16 cellular contexts compared by ENCODE assay signal in genomic region chr10:69414036-69415018, GRCh38. TPM values are rescaled to one million over a fixed set of nuclear protein-coding genes. Genes with fewer than 3 reads are reported as not detected.
DNase-seq lines count a peak whose midpoint lies in the region; ATAC-seq and TF ChIP-seq lines count a peak whose summit lies in the region.
"Had no signal": no experiment of that assay in that cellular context is flagged by ENCODE, and none has a peak within 500 bp of the region (broad histone marks: within the 10 kb centered on the region; RNA-seq: fewer than 3 reads in every experiment).

No MANE protein-coding gene starts in this region.

- H3K9me3 ChIP-seq in muscle layer of colon (ENCODE audit: low read length) (no peaks in the 10 kb centered on the region), sigmoid colon (no peaks in the 10 kb centered on the region), uterus (no peaks in the 10 kb centered on the region)
- H3K9me3 ChIP-seq: SJSA1 had no signal

- TF ChIP-seq POLR2A in sigmoid colon (IDR thresholded peaks at IDR 0.05) (no peak), uterus (IDR thresholded peaks at IDR 0.05) (no peak)

- intact Hi-C loops in natural killer cell (cut with micrococcal nuclease) (no loop called here), sigmoid colon (cut with DNase I) (no loop called here), uterus (cut with DNase I; ENCODE audit: low total_unique reads) (loop anchor here (10.0 kb wide), 1 partner anchor 220 kb away; the partner anchor contains the start of gene FAM241B), CD14-positive monocyte (cut with micrococcal nuclease) (loop anchor here in 1 of 2 donors (5.0 kb wide), 1 partner anchor 88 kb away; no protein-coding TSS in a partner anchor)

- no peak overlapping the region for H3K4me3 Mint-ChIP-seq in natural killer cell treated with Interleukin-12 subunit alpha and Interleukin-12 subunit beta and Interleukin-15 and Interleukin-18, amount 100 ng/mL, for 72 hours
- H3K4me3 Mint-ChIP-seq in natural killer cell (no peak overlapping the region), CD14-positive monocyte (no peak overlapping the region)

- H3K4me3 ChIP-seq in muscle layer of colon (ENCODE audit: low read depth in 1 of 2, low read length in 2 of 2) (peak overlapping the region; percentile 67), sigmoid colon (peak overlapping the region; percentile 53 to 62 (median 59)), uterus (no peak overlapping the region)
- H3K4me3 ChIP-seq: SJSA1 had no signal

- H3K27me3 ChIP-seq in muscle layer of colon (ENCODE audit: control insufficient read depth in 1 of 2, insufficient read depth in 2 of 2, low read length in 2 of 2): no peaks in the 10 kb centered on the region
- H3K27me3 ChIP-seq in sigmoid colon: no peaks in the 10 kb centered on the region
- H3K27me3 ChIP-seq in uterus: no peaks in the 10 kb centered on the region
- H3K27me3 ChIP-seq: SJSA1 had no signal

- H3K27me3 Mint-ChIP-seq in natural killer cell treated with Interleukin-12 subunit alpha and Interleukin-12 subunit beta and Interleukin-15 and Interleukin-18, amount 100 ng/mL, for 72 hours: no peaks in the 10 kb centered on the region
- H3K27me3 Mint-ChIP-seq in natural killer cell (ENCODE audit: low read depth in 2 of 2): peaks cover 0 to 12% of the 10 kb centered on the region in 2 donors
- H3K27me3 Mint-ChIP-seq in CD14-positive monocyte (ENCODE audit: low read depth in 3 of 3): peaks cover 0 to 6% (median 4%) of the 10 kb centered on the region in 3 donors

- no peaks in the 10 kb centered on the region for H3K9me3 Mint-ChIP-seq in natural killer cell treated with Interleukin-12 subunit alpha and Interleukin-12 subunit beta and Interleukin-15 and Interleukin-18, amount 100 ng/mL, for 72 hours
- H3K9me3 Mint-ChIP-seq in natural killer cell: no peaks in the 10 kb centered on the region
- no peaks in the 10 kb centered on the region for H3K9me3 Mint-ChIP-seq in CD14-positive monocyte

- H3K36me3 Mint-ChIP-seq in natural killer cell treated with Interleukin-12 subunit alpha and Interleukin-12 subunit beta and Interleukin-15 and Interleukin-18, amount 100 ng/mL, for 72 hours: no peaks in the 10 kb centered on the region
- H3K36me3 Mint-ChIP-seq in natural killer cell (no peaks in the 10 kb centered on the region), CD14-positive monocyte (no peaks in the 10 kb centered on the region)

- H3K36me3 ChIP-seq in muscle layer of colon (ENCODE audit: insufficient read depth, low read length): no peaks in the 10 kb centered on the region
- H3K36me3 ChIP-seq in sigmoid colon: no peaks in the 10 kb centered on the region
- H3K36me3 ChIP-seq in uterus: no peaks in the 10 kb centered on the region
- H3K36me3 ChIP-seq: SJSA1 had no signal

- no peak for TF ChIP-seq EP300 in sigmoid colon (IDR thresholded peaks at IDR 0.05)

- 93 to 94% methylated on average over 20 of the region's 20 CpGs for WGBS in sigmoid colon, 2 donors

- H3K27ac ChIP-seq in muscle layer of colon (ENCODE audit: low read depth, low read length) (peak overlapping the region; percentile 77), sigmoid colon (peak overlapping the region; percentile 88 to 97 (median 94)), uterus (peak overlapping the region; percentile 98 to 99)
- H3K27ac ChIP-seq: C4-2B, SJSA1 had no signal

- no peak for TF ChIP-seq CTCF in natural killer cell (IDR thresholded peaks at IDR 0.05)
- no peak for TF ChIP-seq CTCF in sigmoid colon (IDR thresholded peaks at IDR 0.05)
- no peak for TF ChIP-seq CTCF in uterus (IDR thresholded peaks at IDR 0.05)
- TF ChIP-seq CTCF in CD14-positive monocyte (IDR thresholded peaks at IDR 0.05): no peak

- H3K27ac Mint-ChIP-seq in natural killer cell treated with Interleukin-12 subunit alpha and Interleukin-12 subunit beta and Interleukin-15 and Interleukin-18, amount 100 ng/mL, for 72 hours: no peak overlapping the region
- no peak overlapping the region for H3K27ac Mint-ChIP-seq in natural killer cell
- no peak overlapping the region for H3K27ac Mint-ChIP-seq in CD14-positive monocyte

- ATAC-seq in natural killer cell treated with Interleukin-12 subunit alpha and Interleukin-12 subunit beta and Interleukin-15 and Interleukin-18, amount 100 ng/mL, for 72 hours: no peak
- ATAC-seq in natural killer cell: no peak

- H3K4me1 Mint-ChIP-seq in natural killer cell treated with Interleukin-12 subunit alpha and Interleukin-12 subunit beta and Interleukin-15 and Interleukin-18, amount 100 ng/mL, for 72 hours (ENCODE audit: low read depth in 2 of 2): peaks cover 0 to 4% of the 10 kb centered on the region in 2 donors
- H3K4me1 Mint-ChIP-seq in natural killer cell (peaks cover 0 to 4% of the 10 kb centered on the region in 2 donors), CD14-positive monocyte (peaks cover 3% of the 10 kb centered on the region)

- peak; percentile 56 for DNase-seq in natural killer cell treated with Interleukin-12 subunit alpha and Interleukin-12 subunit beta and Interleukin-15 and Interleukin-18, amount 100 ng/mL, for 72 hours (ENCODE audit: low spot score)
- DNase-seq in natural killer cell (no peak), sigmoid colon (no peak), uterus (no peak), CD14-positive monocyte (ENCODE audit: low spot score) (no peak), NCI-H128 (lab: John Stamatoyannopoulos, UW; ENCODE audit: unreplicated experiment) (no peak), dedifferentiated amniotic fluid mesenchymal stem cell (ENCODE audit: extremely low spot score) (no peak)
- DNase-seq: GDM1, MM.1S, NCI-H524 treated with DMSO at 0.1 percent for 48 hours had no signal

- H3K4me1 ChIP-seq in muscle layer of colon (ENCODE audit: insufficient read depth, low read length): peaks cover 48% of the 10 kb centered on the region
- H3K4me1 ChIP-seq in sigmoid colon: peaks cover 0 to 64% (median 53%) of the 10 kb centered on the region in 4 donors
- peaks cover 2 to 7% of the 10 kb centered on the region in 2 donors for H3K4me1 ChIP-seq in uterus
- H3K4me1 ChIP-seq: SJSA1 had no signal

- peak overlapping the region; percentile 94 for H3K9ac ChIP-seq in muscle layer of colon (ENCODE audit: low read length)

RNA-seq across cellular contexts. Expression of gene TACR2, which starts 2.4 kb away (rescaled TPM):
- total RNA-seq in natural killer cell treated with Interleukin-12 subunit alpha and Interleukin-12 subunit beta and Interleukin-15 and Interleukin-18, amount 100 ng/mL, for 72 hours: not detected
- total RNA-seq in natural killer cell: not detected
- 100 to 1,000 TPM; 161 to 184 (median 170) TPM for total RNA-seq in sigmoid colon
- polyA plus RNA-seq in sigmoid colon: 10 to 100 TPM in 1 of 3 donors, 1 to 10 TPM in 1, not detected in 1; 6.0 to 14.4 TPM
- 10 to 100 TPM in 2 of 4 donors, 1 to 10 TPM in 1, under 1 TPM in 1; 0.28 to 35.0 (median 13.8) TPM for total RNA-seq in uterus
- under 1 TPM; 0.20 to 0.23 TPM for polyA plus RNA-seq in CD14-positive monocyte
- total RNA-seq: A172, H4, OCI-LY7, SJSA1 had no signal

RNA-seq across cellular contexts. Expression of gene TSPAN15, which starts 36.9 kb away (rescaled TPM):
- total RNA-seq in natural killer cell treated with Interleukin-12 subunit alpha and Interleukin-12 subunit beta and Interleukin-15 and Interleukin-18, amount 100 ng/mL, for 72 hours: 1 to 10 TPM; 1.2 to 1.4 TPM
- total RNA-seq in natural killer cell (1 to 10 TPM; 1.3 to 3.9 (median 2.1) TPM), sigmoid colon (10 to 100 TPM; 55.4 to 76.4 (median 67.4) TPM), uterus (10 to 100 TPM; 17.2 to 58.1 (median 24.4) TPM)
- polyA plus RNA-seq in sigmoid colon (100 to 1,000 TPM in 1 of 3 donors, 10 to 100 TPM in 2; 43.0 to 100 (median 70.9) TPM), CD14-positive monocyte (under 1 TPM in 1 of 2 donors, not detected in 1; 0.22 TPM)
- total RNA-seq: H4 had no signal

Comparison
In these comparisons a context has a peak if more than half of its experiments do, and no peak if none do; other contexts are left out.
1. H3K4me3 ChIP-seq: peak in muscle layer of colon (2 of 2) and sigmoid colon (4 of 4); none in uterus (0 of 2).
2. RNA of gene TACR2, which starts 2.4 kb away (total RNA-seq): 161 to 184 TPM in sigmoid colon; 0.28 to 35.0 TPM in uterus, not detected in natural killer cell treated with Interleukin-12 subunit alpha and Interleukin-12 subunit beta and Interleukin-15 and Interleukin-18, amount 100 ng/mL, for 72 hours and not detected in natural killer cell; every median in the first group is over 4 times any median in the second.
3. Peak in every context shown above with its lines, with median percentiles within 50 percentile points of each other: H3K27ac ChIP-seq.